23 cellular contexts compared by ENCODE assay signal in the genomic region with DNA sequence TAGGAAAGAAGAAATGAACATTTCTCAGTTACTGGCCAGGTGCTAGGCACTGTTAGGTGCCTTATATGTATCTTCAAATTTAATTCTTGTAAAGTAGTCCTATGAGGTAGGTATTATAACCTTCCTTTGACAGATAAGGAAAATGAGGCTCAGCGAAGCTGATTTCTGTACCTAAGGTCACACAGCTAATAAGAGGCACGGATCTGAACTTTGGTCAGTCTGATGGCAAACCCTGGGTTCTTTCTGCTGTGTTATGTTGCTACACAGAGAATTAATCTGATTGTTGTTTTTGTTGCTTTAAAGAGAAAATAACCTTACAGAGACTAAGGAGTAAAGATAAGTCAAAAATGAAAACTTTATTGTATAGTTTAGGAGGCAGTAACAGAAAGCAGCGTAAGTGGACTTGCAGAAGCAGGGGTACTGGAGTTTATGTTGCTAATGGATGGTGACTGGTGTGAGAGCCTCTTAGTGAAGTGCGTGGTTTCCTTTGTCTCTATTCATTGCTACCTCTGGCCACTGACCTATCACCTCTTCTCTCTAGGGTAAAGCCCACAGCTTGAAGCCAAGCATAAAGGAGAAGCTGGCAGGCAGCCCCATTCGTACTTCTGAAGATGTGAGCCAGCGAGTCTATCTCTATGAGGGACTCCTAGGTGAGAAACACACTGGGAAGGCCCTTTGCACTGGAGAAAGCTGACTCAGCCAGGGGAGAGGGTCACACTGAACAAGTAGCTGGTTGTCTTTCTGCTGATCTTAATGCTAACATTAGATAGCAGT. TPM values are rescaled to one million over a fixed set of nuclear protein-coding genes. Genes with fewer than 3 reads are reported as not detected.
"Had no signal": no experiment of that assay in that cellular context is flagged by ENCODE, and none has a peak within 500 bp of the region (broad histone marks: within the 10 kb centered on the region; RNA-seq: fewer than 3 reads in every experiment).

No MANE protein-coding gene starts in this region.

- H3K4me1 Mint-ChIP-seq: activated naive CD8-positive, alpha-beta T cell treated with anti-CD3 and anti-CD28 coated beads for 36 hours; activated T-helper 17 cell treated with anti-CD3 and anti-CD28 coated beads, Interleukin-2, amount 50 U/mL, for 72 hours; nephron had no signal

- H3K9me3 ChIP-seq: upper lobe of right lung had no signal

- H3K27ac Mint-ChIP-seq: activated naive CD8-positive, alpha-beta T cell treated with anti-CD3 and anti-CD28 coated beads for 36 hours; nephron had no signal

- ATAC-seq: activated T-helper 17 cell treated with anti-CD3 and anti-CD28 coated beads, Interleukin-2, amount 50 U/mL, for 72 hours; foreskin keratinocyte; left colon; upper lobe of right lung had no signal

- H3K9me3 Mint-ChIP-seq: activated T-helper 17 cell treated with anti-CD3 and anti-CD28 coated beads, Interleukin-2, amount 50 U/mL, for 72 hours had no signal

- H3K4me1 ChIP-seq: foreskin keratinocyte, stomach, upper lobe of right lung had no signal

- H3K4me3 ChIP-seq: hepatocyte, stomach, upper lobe of right lung had no signal

- H3K27me3 ChIP-seq: foreskin keratinocyte, hepatocyte, stomach, upper lobe of right lung had no signal

- H3K4me3 Mint-ChIP-seq: activated naive CD8-positive, alpha-beta T cell treated with anti-CD3 and anti-CD28 coated beads for 36 hours; activated T-helper 17 cell treated with anti-CD3 and anti-CD28 coated beads, Interleukin-2, amount 50 U/mL, for 72 hours; nephron had no signal

- H3K27ac ChIP-seq: foreskin keratinocyte, hepatocyte, stomach, upper lobe of right lung had no signal

- H3K27me3 Mint-ChIP-seq: activated naive CD8-positive, alpha-beta T cell treated with anti-CD3 and anti-CD28 coated beads for 36 hours; activated T-helper 17 cell treated with anti-CD3 and anti-CD28 coated beads, Interleukin-2, amount 50 U/mL, for 72 hours had no signal

- DNase-seq: activated CD4-positive, alpha-beta T cell treated with anti-CD3 and anti-CD28 coated beads, Interleukin-2, amount 50 U/mL, for 4 hours; activated CD4-positive, CD25-positive, alpha-beta regulatory T cell treated with anti-CD3 and anti-CD28 coated beads, Interleukin-2, amount 50 U/mL, for 72 hours; activated naive CD4-positive, alpha-beta T cell; activated naive CD8-positive, alpha-beta T cell treated with anti-CD3 and anti-CD28 coated beads for 36 hours; activated T-cell treated with anti-CD3 and anti-CD28 coated beads for 4 hours; amniotic stem cell; dermis blood vessel endothelial cell; foreskin keratinocyte; left colon; midbrain; stimulated activated CD4-positive, alpha-beta T cell treated with anti-CD3 and anti-CD28 coated beads, Interleukin-2, amount 100 ng/mL, for 48 hours; stomach; T-helper 1 cell; T-helper 9 cell; upper lobe of right lung had no signal

RNA-seq across cellular contexts. Expression of a gene that starts 44.3 kb away (rescaled TPM):
- total RNA-seq: activated naive CD8-positive, alpha-beta T cell treated with anti-CD3 and anti-CD28 coated beads for 36 hours; activated T-helper 17 cell treated with anti-CD3 and anti-CD28 coated beads, Interleukin-2, amount 50 U/mL, for 72 hours; chondrocyte; dermis blood vessel endothelial cell; epithelial cell of proximal tubule; fibroblast of lung; foreskin keratinocyte; left colon; lung microvascular endothelial cell; temporal lobe had no signal
- polyA plus RNA-seq: fibroblast of lung, foreskin keratinocyte had no signal
